Comparison of ENCODE assay signal across 16 cellular contexts in the genomic region with DNA sequence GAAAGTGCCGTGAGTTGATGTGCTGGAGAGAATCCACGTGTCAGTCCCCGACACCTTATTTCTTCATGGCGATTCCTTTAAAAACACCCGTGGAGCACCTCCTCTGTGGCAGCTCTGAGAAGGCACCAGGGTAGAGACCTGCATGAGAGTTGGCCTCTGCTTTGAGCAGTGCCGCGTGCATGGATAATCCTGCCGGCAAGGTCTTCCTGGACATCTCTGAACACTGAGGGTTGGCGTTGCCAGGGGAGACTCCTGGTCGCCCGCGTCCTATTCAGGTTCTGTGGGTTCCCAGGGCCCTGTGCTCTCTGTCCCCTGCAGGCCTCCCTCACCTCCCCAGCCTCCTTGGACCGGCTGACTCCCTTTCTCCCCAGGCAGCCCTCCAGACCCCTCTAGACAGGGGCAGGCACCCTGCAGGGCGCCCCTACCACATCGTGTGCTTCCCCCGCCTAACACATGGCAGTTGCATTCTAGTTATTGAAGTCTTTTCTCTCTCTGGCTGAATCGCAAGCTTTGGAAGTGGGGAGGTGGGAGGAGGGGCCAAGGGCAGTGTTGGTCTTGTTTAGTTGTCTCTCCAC.
A peak's percentile ranks its signal among the peaks of the same experiment; 100 is the strongest.
DNase-seq lines count a peak whose midpoint lies in the region; ATAC-seq and TF ChIP-seq lines count a peak whose summit lies in the region.
"Had no signal": no experiment of that assay in that cellular context is flagged by ENCODE, and none has a peak within 500 bp of the region (broad histone marks: within the 10 kb centered on the region; RNA-seq: fewer than 3 reads in every experiment).

No MANE protein-coding gene starts in this region.

- no peak overlapping the region for H3K4me3 Mint-ChIP-seq in natural killer cell treated with Interleukin-12 subunit alpha and Interleukin-12 subunit beta and Interleukin-15 and Interleukin-18, amount 100 ng/mL, for 72 hours
- H3K4me3 Mint-ChIP-seq in natural killer cell: no peak overlapping the region
- H3K4me3 Mint-ChIP-seq in activated T-helper 17 cell treated with anti-CD3 and anti-CD28 coated beads, Interleukin-2, amount 50 U/mL, for 72 hours: no peak overlapping the region
- H3K4me3 Mint-ChIP-seq in neural progenitor cell: no peak overlapping the region
- H3K4me3 Mint-ChIP-seq: CD4-positive, alpha-beta memory T cell; H9 had no signal

- H3K79me2 ChIP-seq in neural progenitor cell (ENCODE audit: low read depth): no peaks in the 10 kb centered on the region

- H3K9ac ChIP-seq in neural progenitor cell: no peak overlapping the region

- H3K27me3 Mint-ChIP-seq in natural killer cell treated with Interleukin-12 subunit alpha and Interleukin-12 subunit beta and Interleukin-15 and Interleukin-18, amount 100 ng/mL, for 72 hours: no peaks in the 10 kb centered on the region
- H3K27me3 Mint-ChIP-seq in natural killer cell (ENCODE audit: low read depth in 2 of 2) (no peaks in the 10 kb centered on the region), neural progenitor cell (ENCODE audit: insufficient read depth, low read depth) (peaks cover 10% of the 10 kb centered on the region)
- no peaks in the 10 kb centered on the region for H3K27me3 Mint-ChIP-seq in activated T-helper 17 cell treated with anti-CD3 and anti-CD28 coated beads, Interleukin-2, amount 50 U/mL, for 72 hours

- no peaks in the 10 kb centered on the region for H3K9me3 Mint-ChIP-seq in natural killer cell treated with Interleukin-12 subunit alpha and Interleukin-12 subunit beta and Interleukin-15 and Interleukin-18, amount 100 ng/mL, for 72 hours
- H3K9me3 Mint-ChIP-seq in natural killer cell (no peaks in the 10 kb centered on the region), neural progenitor cell (no peaks in the 10 kb centered on the region)
- no peaks in the 10 kb centered on the region for H3K9me3 Mint-ChIP-seq in activated T-helper 17 cell treated with anti-CD3 and anti-CD28 coated beads, Interleukin-2, amount 50 U/mL, for 72 hours
- H3K9me3 Mint-ChIP-seq: CD4-positive, alpha-beta memory T cell; H9 had no signal

- DNase-seq in natural killer cell treated with Interleukin-12 subunit alpha and Interleukin-12 subunit beta and Interleukin-15 and Interleukin-18, amount 100 ng/mL, for 72 hours (ENCODE audit: low spot score): peak; percentile 56
- DNase-seq in natural killer cell: no peak
- DNase-seq in neural progenitor cell (ENCODE audit: low spot score): no peak
- peak; percentile 16 to 69 for DNase-seq in aorta
- DNase-seq in adrenal gland: no peak
- DNase-seq in activated gamma-delta T cell (lab: John Stamatoyannopoulos, UW): no peak
- no peak for DNase-seq in NCI-H524 treated with DMSO at 0.1 percent for 48 hours (lab: John Stamatoyannopoulos, UW)
- DNase-seq: 8988T; AML-193; C1 segment of cervical spinal cord; CD4-positive, alpha-beta memory T cell; DMS79 treated with DMSO at 0.1 percent for 48 hours; GDM1; GOT3; H9 had no signal

- 91 to 93% methylated on average over 17 of the region's 17 CpGs for WGBS in aorta, 2 donors
- 91 to 96% (median 94%) methylated on average over 16 to 17 of the region's 17 CpGs for WGBS in adrenal gland, 4 donors

- no peaks in the 10 kb centered on the region for H3F3A ChIP-seq in neural progenitor cell (ENCODE audit: low read depth)

- no peak for ATAC-seq in natural killer cell treated with Interleukin-12 subunit alpha and Interleukin-12 subunit beta and Interleukin-15 and Interleukin-18, amount 100 ng/mL, for 72 hours
- ATAC-seq in natural killer cell: no peak
- no peak for ATAC-seq in activated T-helper 17 cell treated with anti-CD3 and anti-CD28 coated beads, Interleukin-2, amount 50 U/mL, for 72 hours (replicated peaks)
- ATAC-seq in aorta (ENCODE audit: low FRiP score): no peak

- no peaks in the 10 kb centered on the region for H3K9me3 ChIP-seq in neural progenitor cell (ENCODE audit: low read depth)
- no peaks in the 10 kb centered on the region for H3K9me3 ChIP-seq in aorta (ENCODE audit: control insufficient read depth, low read length)
- no peaks in the 10 kb centered on the region for H3K9me3 ChIP-seq in adrenal gland (replicated peaks in 1 of 3)

- no peak overlapping the region for H3K27ac ChIP-seq in neural progenitor cell
- H3K27ac ChIP-seq in aorta (ENCODE audit: low read depth in 1 of 2, low read length in 2 of 2): no peak overlapping the region
- no peak overlapping the region for H3K27ac ChIP-seq in adrenal gland

- H3K4me3 ChIP-seq in neural progenitor cell (no peak overlapping the region), aorta (ENCODE audit: low read length in 2 of 2) (no peak overlapping the region), adrenal gland (no peak overlapping the region)

- TF ChIP-seq POLR2A in adrenal gland (IDR thresholded peaks at IDR 0.05): no peak

- TF ChIP-seq CTCF in natural killer cell (IDR thresholded peaks at IDR 0.05) (no peak), neural progenitor cell (IDR thresholded peaks at IDR 0.05) (no peak), adrenal gland (IDR thresholded peaks at IDR 0.05) (no peak)

- no peak overlapping the region for H3K27ac Mint-ChIP-seq in natural killer cell treated with Interleukin-12 subunit alpha and Interleukin-12 subunit beta and Interleukin-15 and Interleukin-18, amount 100 ng/mL, for 72 hours
- H3K27ac Mint-ChIP-seq in natural killer cell (no peak overlapping the region), neural progenitor cell (peak overlapping the region; percentile 61)
- peak overlapping the region; percentile 24 for H3K27ac Mint-ChIP-seq in activated T-helper 17 cell treated with anti-CD3 and anti-CD28 coated beads, Interleukin-2, amount 50 U/mL, for 72 hours
- H3K27ac Mint-ChIP-seq: CD4-positive, alpha-beta memory T cell; H9 had no signal

- H3K36me3 ChIP-seq in neural progenitor cell (no peaks in the 10 kb centered on the region), aorta (ENCODE audit: control insufficient read depth in 1 of 2, insufficient read depth in 2 of 2, low read length in 1 of 2) (no peaks in the 10 kb centered on the region), adrenal gland (replicated peaks in 1 of 2) (no peaks in the 10 kb centered on the region)

- H3K36me3 Mint-ChIP-seq in natural killer cell treated with Interleukin-12 subunit alpha and Interleukin-12 subunit beta and Interleukin-15 and Interleukin-18, amount 100 ng/mL, for 72 hours: no peaks in the 10 kb centered on the region
- H3K36me3 Mint-ChIP-seq in natural killer cell (no peaks in the 10 kb centered on the region), neural progenitor cell (no peaks in the 10 kb centered on the region)
- no peaks in the 10 kb centered on the region for H3K36me3 Mint-ChIP-seq in activated T-helper 17 cell treated with anti-CD3 and anti-CD28 coated beads, Interleukin-2, amount 50 U/mL, for 72 hours (ENCODE audit: low read depth)
- H3K36me3 Mint-ChIP-seq: CD4-positive, alpha-beta memory T cell had no signal

- H3K4me1 Mint-ChIP-seq in natural killer cell treated with Interleukin-12 subunit alpha and Interleukin-12 subunit beta and Interleukin-15 and Interleukin-18, amount 100 ng/mL, for 72 hours (ENCODE audit: low read depth in 2 of 2): peaks cover 9 to 13% of the 10 kb centered on the region in 2 donors
- H3K4me1 Mint-ChIP-seq in natural killer cell (peaks cover 0 to 2% of the 10 kb centered on the region in 2 donors), neural progenitor cell (peaks cover 28% of the 10 kb centered on the region)
- peaks cover 15% of the 10 kb centered on the region for H3K4me1 Mint-ChIP-seq in activated T-helper 17 cell treated with anti-CD3 and anti-CD28 coated beads, Interleukin-2, amount 50 U/mL, for 72 hours

- H3K4me1 ChIP-seq in neural progenitor cell (peaks cover 22% of the 10 kb centered on the region), aorta (ENCODE audit: control insufficient read depth in 1 of 2, insufficient read depth in 2 of 2, low read length in 2 of 2) (no peaks in the 10 kb centered on the region), adrenal gland (replicated peaks in 1 of 2) (peaks cover 6 to 17% of the 10 kb centered on the region in 2 donors)

- peak overlapping the region; percentile 9 for H2AFZ ChIP-seq in neural progenitor cell (replicated peaks)

- H3K4me2 ChIP-seq in neural progenitor cell: no peak overlapping the region

- H3K27me3 ChIP-seq in neural progenitor cell: no peaks in the 10 kb centered on the region
- no peaks in the 10 kb centered on the region for H3K27me3 ChIP-seq in aorta (ENCODE audit: control insufficient read depth in 1 of 2, insufficient read depth in 2 of 2, low read length in 1 of 2)
- no peaks in the 10 kb centered on the region for H3K27me3 ChIP-seq in adrenal gland

- intact Hi-C loops in natural killer cell (cut with micrococcal nuclease): no loop called here
- intact Hi-C loops in aorta (cut with DNase I): no loop called here
- intact Hi-C loops in adrenal gland (cut with DNase I): no loop called here

- H4K20me1 ChIP-seq in neural progenitor cell (ENCODE audit: low read depth): no peaks in the 10 kb centered on the region

Comparison
In these comparisons a context has a peak if more than half of its experiments do, and no peak if none do; other contexts are left out.
1. DNase-seq: peak in natural killer cell treated with Interleukin-12 subunit alpha and Interleukin-12 subunit beta and Interleukin-15 and Interleukin-18, amount 100 ng/mL, for 72 hours (single experiment) and aorta (2 of 2); none in natural killer cell (single experiment), neural progenitor cell (single experiment), adrenal gland (0 of 7), activated gamma-delta T cell (single experiment) and NCI-H524 treated with DMSO at 0.1 percent for 48 hours (single experiment).
2. H3K27ac Mint-ChIP-seq: peak in activated T-helper 17 cell treated with anti-CD3 and anti-CD28 coated beads, Interleukin-2, amount 50 U/mL, for 72 hours (single experiment) and neural progenitor cell (single experiment); none in natural killer cell treated with Interleukin-12 subunit alpha and Interleukin-12 subunit beta and Interleukin-15 and Interleukin-18, amount 100 ng/mL, for 72 hours (0 of 2) and natural killer cell (0 of 2).